Comparison of ENCODE assay signal across 22 cellular contexts in the genomic region with DNA sequence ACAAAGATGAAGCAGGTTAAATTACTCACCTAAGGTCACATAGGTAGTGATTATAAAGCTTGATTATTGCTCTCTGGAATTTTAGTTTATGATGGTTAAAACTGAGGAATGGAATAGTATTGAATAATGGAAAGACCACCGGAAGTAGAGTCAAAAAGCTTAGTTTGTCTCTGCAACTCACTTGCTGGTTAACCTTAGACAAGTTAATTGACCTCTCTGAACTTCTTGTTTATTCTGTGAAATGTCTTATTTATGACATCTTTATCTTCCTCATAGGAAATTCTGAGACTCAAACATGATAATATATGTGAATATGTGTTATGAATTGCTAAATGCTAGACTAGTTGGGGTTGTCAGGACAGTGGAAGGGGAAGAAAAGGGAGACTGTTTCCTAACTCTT. TPM values are rescaled to one million over a fixed set of nuclear protein-coding genes. Genes with fewer than 3 reads are reported as not detected.
DNase-seq lines count a peak whose midpoint lies in the region; ATAC-seq, FAIRE-seq and TF ChIP-seq lines count a peak whose summit lies in the region.
"Had no signal": no experiment of that assay in that cellular context is flagged by ENCODE, and none has a peak within 500 bp of the region (broad histone marks: within the 10 kb centered on the region; RNA-seq: fewer than 3 reads in every experiment).

No MANE protein-coding gene starts in this region.

- CTCF ChIA-PET in HepG2 (lab: Yijun Ruan, JAX; ENCODE audit: low intra/inter-chr PET ratio, low total read pairs): no interaction called here
- CTCF ChIA-PET in CD8-positive, alpha-beta memory T cell (lab: Charles Lee): no interaction called here
- CTCF ChIA-PET in K562 (lab: Yijun Ruan, JAX; ENCODE audit: low intra/inter-chr PET ratio): no interaction called here

- TF ChIP-seq RAD21 in HepG2 (CRISPR knock-in tag; IDR thresholded peaks at IDR 0.05) (no peak), K562 (CRISPR knock-in tag; conservative IDR thresholded peaks at IDR 0.05 in 1 of 2, IDR thresholded peaks at IDR 0.05 in 1 of 2) (no peak)

- POLR2A ChIA-PET in HepG2 (lab: Yijun Ruan, JAX) (no interaction called here), K562 (lab: Yijun Ruan, JAX) (interaction anchor here (0.7 to 1.5 kb wide), 2 partner anchors 9 to 10 kb away, joined by 4 to 5 read pairs; partner anchors contain the start of gene DLD)
- POLR2A ChIA-PET in CD8-positive, alpha-beta memory T cell (lab: Charles Lee): no interaction called here
- POLR2A ChIA-PET in naive thymus-derived CD8-positive, alpha-beta T cell (lab: Charles Lee): no interaction called here

- BruUV-seq in HepG2 (replicated peaks; lab: Mats Ljungman, UMichigan) (no TSS peak), K562 (replicated peaks; lab: Mats Ljungman, UMichigan) (no TSS peak)

- H3K9me3 ChIP-seq in HepG2 (ENCODE audit: low read length) (no peaks in the 10 kb centered on the region), right lobe of liver (no peaks in the 10 kb centered on the region), K562 (replicated peaks; ENCODE audit: control insufficient read depth, insufficient read depth, low read depth, low read length) (no peaks in the 10 kb centered on the region)
- H3K9me3 ChIP-seq in CD8-positive, alpha-beta memory T cell (ENCODE audit: low read length): no peaks in the 10 kb centered on the region
- H3K9me3 ChIP-seq: SJSA1 had no signal

- TF ChIP-seq POLR2A in HepG2 (IDR thresholded peaks at IDR 0.05; ENCODE audit: insufficient read depth in 1 of 2, low read depth in 2 of 2, low read length in 2 of 2) (no peak), right lobe of liver (IDR thresholded peaks at IDR 0.05) (no peak), K562 (conservative IDR thresholded peaks at IDR 0.05) (no peak), erythroblast (IDR thresholded peaks at IDR 0.05; ENCODE audit: low read length) (no peak)

- ATAC-seq in HepG2 (no peak), right lobe of liver (no peak), K562 (no peak)
- no peak for ATAC-seq in naive thymus-derived CD8-positive, alpha-beta T cell

- no peaks in the 10 kb centered on the region for H3K27me3 Mint-ChIP-seq in CD8-positive, alpha-beta memory T cell
- H3K27me3 Mint-ChIP-seq in naive thymus-derived CD8-positive, alpha-beta T cell: no peaks in the 10 kb centered on the region
- H3K27me3 Mint-ChIP-seq: B cell, IgD-negative memory B cell had no signal

- H2AFZ ChIP-seq in HepG2 (ENCODE audit: low read length): no peak overlapping the region
- no peak overlapping the region for H2AFZ ChIP-seq in K562 (ENCODE audit: low read depth, low read length)

- intact Hi-C loops in HepG2 (cut with micrococcal nuclease; ENCODE audit: unreplicated experiment): no loop called here
- intact Hi-C loops in right lobe of liver (cut with DNase I): no loop called here
- intact Hi-C loops in K562 (cut with micrococcal nuclease): no loop called here

- DNase-seq in HepG2 (ENCODE audit: low spot score): no peak
- DNase-seq in right lobe of liver: no peak
- no peak for DNase-seq in CD8-positive, alpha-beta memory T cell
- no peak for DNase-seq in K562 (ENCODE audit: extremely low read depth in 1 of 4, low spot score in 3 of 4)
- DNase-seq in naive thymus-derived CD8-positive, alpha-beta T cell: no peak
- no peak for DNase-seq in HTR-8/SVneo (ENCODE audit: insufficient read length, low spot score)
- no peak for DNase-seq in NCI-H2107 (lab: John Stamatoyannopoulos, UW)
- DNase-seq in erythroblast (lab: John Stamatoyannopoulos, UW): no peak
- DNase-seq: Karpas-422, NCI-H2029 treated with DMSO at 0.1 percent for 48 hours, NCI-H2171, NCI-H226, NCI-H510A, NCI-H69, Right ventricle myocardium superior, RPMI8226 had no signal

- no peaks in the 10 kb centered on the region for H3K9me1 ChIP-seq in K562 (ENCODE audit: control insufficient read depth, insufficient read depth, low read length)

- H3K27ac ChIP-seq in HepG2 (ENCODE audit: extremely low read length, insufficient read depth, low read length): no peak overlapping the region
- H3K27ac ChIP-seq in right lobe of liver: no peak overlapping the region
- no peak overlapping the region for H3K27ac ChIP-seq in CD8-positive, alpha-beta memory T cell (ENCODE audit: low read depth, low read length)
- no peak overlapping the region for H3K27ac ChIP-seq in K562 (ENCODE audit: extremely low read depth, low read depth, low read length)
- H3K27ac ChIP-seq: C4-2B, SJSA1 had no signal

- peaks cover 6% of the 10 kb centered on the region; the same call in 1 of the 2 replicates for H3K4me1 ChIP-seq in HepG2 (ENCODE audit: insufficient read depth, low read length)
- peaks cover 0 to 16% (median 5%) of the 10 kb centered on the region in 4 donors for H3K4me1 ChIP-seq in right lobe of liver
- H3K4me1 ChIP-seq in CD8-positive, alpha-beta memory T cell (ENCODE audit: insufficient read depth, low read length): peaks cover 10% of the 10 kb centered on the region
- H3K4me1 ChIP-seq in K562 (replicated peaks in 1 of 2; ENCODE audit: control insufficient read depth in 2 of 2, insufficient read depth in 2 of 2, low read length in 2 of 2): no peaks in the 10 kb centered on the region; a peak in 2 of 5 replicates

- WGBS in HepG2 (ENCODE audit: low lambda C conversion rate): 92% methylated on average over 1 of the region's 1 CpG
- WGBS in right lobe of liver (ENCODE audit: insufficient coverage, low coverage, low lambda C conversion rate, missing lambda C conversion rate): 65% methylated on average over 1 of the region's 1 CpG
- 81% methylated on average over 1 of the region's 1 CpG for WGBS in K562 (ENCODE audit: insufficient coverage, low coverage, missing lambda C conversion rate)

- H3K4me3 ChIP-seq in HepG2 (replicated peaks in 1 of 3; ENCODE audit: insufficient read depth in 1 of 3, low read depth in 2 of 3, low read length in 3 of 3) (no peak overlapping the region), right lobe of liver (no peak overlapping the region), K562 (no peak overlapping the region)
- no peak overlapping the region for H3K4me3 ChIP-seq in CD8-positive, alpha-beta memory T cell (ENCODE audit: low read length)
- H3K4me3 ChIP-seq: SJSA1 had no signal

- H3K4me2 ChIP-seq in HepG2 (ENCODE audit: low read depth, low read length): no peak overlapping the region
- no peak overlapping the region for H3K4me2 ChIP-seq in K562 (ENCODE audit: insufficient read depth, low read length)

- in situ Hi-C loops in HepG2 (cut with HindIII; ENCODE audit: extremely low pct_ligation_motif_present, low pct_unique_long_range_greater_than_20kb): no loop called here
- in situ Hi-C loops in K562 (cut with MboI): no loop called here

- H3K27ac Mint-ChIP-seq in CD8-positive, alpha-beta memory T cell: peak overlapping the region in 7 of 8 donors; percentile 1 to 56 (median 52)
- H3K27ac Mint-ChIP-seq in naive thymus-derived CD8-positive, alpha-beta T cell: peak overlapping the region in 7 of 10 donors; percentile 9 to 87 (median 45)
- H3K27ac Mint-ChIP-seq: B cell, IgD-negative memory B cell had no signal

- H4K20me1 ChIP-seq in HepG2 (ENCODE audit: insufficient read depth, low read length): no peaks in the 10 kb centered on the region
- H4K20me1 ChIP-seq in K562 (replicated peaks; ENCODE audit: control insufficient read depth, insufficient read depth, low read length): peaks cover 7% of the 10 kb centered on the region; the same call in 1 of the 2 replicates

- H3K79me2 ChIP-seq in HepG2 (ENCODE audit: insufficient read depth, low read length): peaks cover 42% of the 10 kb centered on the region
- H3K79me2 ChIP-seq in K562 (ENCODE audit: control insufficient read depth, insufficient read depth, low read length): peaks cover 69% of the 10 kb centered on the region

- peaks cover 0 to 67% (median 13%) of the 10 kb centered on the region in 3 donors for H3K36me3 Mint-ChIP-seq in CD8-positive, alpha-beta memory T cell
- H3K36me3 Mint-ChIP-seq in naive thymus-derived CD8-positive, alpha-beta T cell: peaks cover 0 to 74% (median 20%) of the 10 kb centered on the region in 3 donors

- no peak for TF ChIP-seq CTCF in HepG2 (CRISPR knock-in tag; IDR thresholded peaks at IDR 0.05)
- no peak for TF ChIP-seq CTCF in right lobe of liver (IDR thresholded peaks at IDR 0.05)
- TF ChIP-seq CTCF in K562 (IDR thresholded peaks at IDR 0.05 in 2 of 3, conservative IDR thresholded peaks at IDR 0.05 in 1 of 3; ENCODE audit: insufficient read depth in 2 of 3, low read depth in 1 of 3, low read length in 3 of 3): no peak

- H3K27me3 ChIP-seq in HepG2 (ENCODE audit: control insufficient read depth in 1 of 2, insufficient read depth in 2 of 2, low read length in 2 of 2) (no peaks in the 10 kb centered on the region), right lobe of liver (no peaks in the 10 kb centered on the region), K562 (ENCODE audit: control insufficient read depth in 2 of 2, insufficient read depth in 2 of 2, low read length in 2 of 2) (no peaks in the 10 kb centered on the region)
- H3K27me3 ChIP-seq in CD8-positive, alpha-beta memory T cell (ENCODE audit: insufficient read depth, low read length, poor library complexity, severe bottlenecking): no peaks in the 10 kb centered on the region
- H3K27me3 ChIP-seq: SJSA1 had no signal

- H3K9me3 Mint-ChIP-seq in CD8-positive, alpha-beta memory T cell: no peaks in the 10 kb centered on the region
- H3K9me3 Mint-ChIP-seq in naive thymus-derived CD8-positive, alpha-beta T cell: no peaks in the 10 kb centered on the region
- H3K9me3 Mint-ChIP-seq: IgD-negative memory B cell had no signal

- H3K4me1 Mint-ChIP-seq in CD8-positive, alpha-beta memory T cell: peaks cover 41 to 67% (median 61%) of the 10 kb centered on the region in 3 donors
- peaks cover 17 to 49% (median 45%) of the 10 kb centered on the region in 4 donors for H3K4me1 Mint-ChIP-seq in naive thymus-derived CD8-positive, alpha-beta T cell

- no peak for TF ChIP-seq EP300 in HepG2 (IDR thresholded peaks at IDR 0.05; ENCODE audit: low read depth in 2 of 2, low read length in 2 of 2)
- TF ChIP-seq EP300 in HepG2 (CRISPR knock-in tag; IDR thresholded peaks at IDR 0.05; ENCODE audit: borderline replicate concordance): no peak
- TF ChIP-seq EP300 in K562 (IDR thresholded peaks at IDR 0.05; ENCODE audit: low read length): no peak

- peaks cover 3 to 38% of the 10 kb centered on the region in 2 experiments; a peak in 4 of 5 replicates for H3K36me3 ChIP-seq in HepG2 (replicated peaks in 1 of 2; ENCODE audit: control insufficient read depth in 1 of 2, insufficient read depth in 2 of 2, low read length in 2 of 2)
- peaks cover 0 to 27% (median 9%) of the 10 kb centered on the region in 4 donors for H3K36me3 ChIP-seq in right lobe of liver
- H3K36me3 ChIP-seq in CD8-positive, alpha-beta memory T cell (ENCODE audit: insufficient read depth, low read length): peaks cover 15% of the 10 kb centered on the region
- peaks cover 83% of the 10 kb centered on the region for H3K36me3 ChIP-seq in K562 (ENCODE audit: control insufficient read depth, insufficient read depth, low read length)

- FAIRE-seq in HepG2 (lab: Jason Lieb, UNC) (no peak), K562 (lab: Jason Lieb, UNC) (no peak), HTR-8/SVneo (lab: Jason Lieb, UNC) (no peak)
- FAIRE-seq: D721Med, GM18507 had no signal

- peak overlapping the region in 1 of 7 donors; percentile 2 for H3K4me3 Mint-ChIP-seq in CD8-positive, alpha-beta memory T cell
- peak overlapping the region in 1 of 10 donors; percentile 11 for H3K4me3 Mint-ChIP-seq in naive thymus-derived CD8-positive, alpha-beta T cell
- H3K4me3 Mint-ChIP-seq: B cell, IgD-negative memory B cell had no signal

- no peak overlapping the region for H3K9ac ChIP-seq in HepG2 (ENCODE audit: insufficient read depth, low read depth, low read length)
- no peak overlapping the region for H3K9ac ChIP-seq in K562 (ENCODE audit: insufficient read depth in 1 of 2, low read depth in 2 of 2, low read length in 2 of 2)

RNA-seq across cellular contexts. Expression of gene DLD, which starts 9.5 kb away (rescaled TPM):
- total RNA-seq in HepG2 (2016; rRNA removed; fragmentation: Illumina TruSeq; extraction: Trizol) (95.2 and 128 TPM in 2 replicates), right lobe of liver (10 to 100 TPM; 51.5 to 69.4 (median 61.0) TPM), K562 (2014; rRNA removed) (128 and 130 TPM in 2 replicates), K562 (2014; rRNA removed; fragmentation: Illumina TruSeq; extraction: Trizol) (192 and 248 TPM in 2 replicates), K562 (2015; rRNA removed; fragmentation: Illumina TruSeq; extraction: Trizol) (138 and 155 TPM in 2 replicates), K562 (2021) (190 and 201 TPM in 2 replicates)
- total RNA-seq in HepG2 (2016; cell fraction: cytosol; rRNA removed; fragmentation: Illumina TruSeq; extraction: Trizol; ENCODE audit: low read depth): 4.0 and 6.8 TPM in 2 replicates
- total RNA-seq in HepG2 (2016; cell fraction: insoluble cytoplasmic fraction; rRNA removed; fragmentation: Illumina TruSeq; extraction: Trizol): 89.3 and 126 TPM in 2 replicates
- total RNA-seq in HepG2 (2016; cell fraction: membrane; rRNA removed; fragmentation: Illumina TruSeq; extraction: Trizol): 14.2 and 16.2 TPM in 2 replicates
- total RNA-seq in HepG2 (2016; cell fraction: nucleus; rRNA removed; fragmentation: Illumina TruSeq; extraction: Trizol): 61.9 and 75.0 TPM in 2 replicates
- polyA plus RNA-seq in HepG2 (2011; rRNA removed) (49.1 and 56.8 TPM in 2 replicates), K562 (2011; rRNA removed) (269 and 357 TPM in 2 replicates), K562 (2014; fragmentation: Illumina TruSeq; extraction: Trizol) (553 and 639 TPM in 2 replicates), K562 (2014; fragmentation: Nextera tagmentation; extraction: Ambion mirVana) (100 to 1,000 TPM; 406 to 588 TPM), K562 (2014; rRNA removed) (230 and 247 TPM in 2 replicates)
- 55.9 and 73.4 TPM in 2 replicates for polyA plus RNA-seq in HepG2 (2011; cell fraction: cytosol; rRNA removed)
- polyA plus RNA-seq in HepG2 (2011; cell fraction: nucleus; rRNA removed): 25.3 and 27.2 TPM in 2 replicates
- polyA plus RNA-seq in HepG2 (2012): 72.7 and 78.6 TPM in 2 replicates
- polyA plus RNA-seq in HepG2 (2016; cell fraction: cytosol; fragmentation: Illumina TruSeq; extraction: Trizol; ENCODE audit: low read depth): 5.4 and 5.8 TPM in 2 replicates
- polyA plus RNA-seq in HepG2 (2016; cell fraction: insoluble cytoplasmic fraction; fragmentation: Illumina TruSeq; extraction: Trizol; ENCODE audit: low read depth): 120 and 143 TPM in 2 replicates
- 9.0 and 13.3 TPM in 2 replicates for polyA plus RNA-seq in HepG2 (2016; cell fraction: membrane; fragmentation: Illumina TruSeq; extraction: Trizol; ENCODE audit: low read depth)
- polyA plus RNA-seq in HepG2 (2016; cell fraction: nucleus; fragmentation: Illumina TruSeq; extraction: Trizol; ENCODE audit: insufficient read depth, low read depth): 59.8 and 70.0 TPM in 2 replicates
- 41.9 and 55.9 TPM in 2 replicates for polyA minus RNA-seq in HepG2 (2011; rRNA and poly(A)+ RNA removed; ENCODE audit: low replicate concordance)
- 27.3 and 39.1 TPM in 2 replicates for polyA minus RNA-seq in HepG2 (2011; cell fraction: cytosol; rRNA and poly(A)+ RNA removed)
- 49.2 and 53.0 TPM in 2 replicates for polyA minus RNA-seq in HepG2 (2011; cell fraction: nucleus; rRNA and poly(A)+ RNA removed)
- 100 to 1,000 TPM; 121 TPM for total RNA-seq in CD8-positive, alpha-beta memory T cell
- polyA plus RNA-seq in CD8-positive, alpha-beta memory T cell: 53.4 TPM
- total RNA-seq in K562 (2011; cell fraction: chromatin; rRNA removed; ENCODE audit: low replicate concordance): 145 and 414 TPM in 2 replicates
- 52.5 and 60.0 TPM in 2 replicates for total RNA-seq in K562 (2011; cell fraction: nucleolus; rRNA removed)
- 116 and 161 TPM in 2 replicates for total RNA-seq in K562 (2011; cell fraction: nucleoplasm; rRNA removed)
- 144 and 306 TPM in 2 replicates for polyA plus RNA-seq in K562 (2011; cell fraction: cytosol; rRNA removed)
- polyA plus RNA-seq in K562 (2011; cell fraction: nucleus; rRNA removed): 65.1 and 120 TPM in 2 replicates
- 223 and 282 TPM in 2 replicates for polyA plus RNA-seq in K562 (2012)
- 509 and 557 TPM in 2 replicates for polyA minus RNA-seq in K562 (2011; rRNA and poly(A)+ RNA removed)
- 79.4 and 89.1 TPM in 2 replicates for polyA minus RNA-seq in K562 (2011; cell fraction: cytosol; rRNA and poly(A)+ RNA removed)
- polyA minus RNA-seq in K562 (2011; cell fraction: nucleus; rRNA and poly(A)+ RNA removed): 57.2 and 97.5 TPM in 2 replicates
- 10 to 100 TPM; 50.3 to 56.0 TPM for total RNA-seq in naive thymus-derived CD8-positive, alpha-beta T cell
- 10 to 100 TPM; 70.1 to 72.1 (median 71.4) TPM for polyA plus RNA-seq in naive thymus-derived CD8-positive, alpha-beta T cell

Comparison
In these comparisons a context has a peak if more than half of its experiments do, and no peak if none do; other contexts are left out.
1. Of the 241 proteins assayed by ChIP-seq in both HepG2 and K562: peak only in HepG2: none; only in K562: ADNP, CHD4, HDAC2, KDM1A and ZFP36; in both: none; in neither: 236.